ENCODE assay signal across 11 cellular contexts in genomic region chr2:148244593-148245292, GRCh38.
DNase-seq lines count a peak whose midpoint lies in the region; ATAC-seq and TF ChIP-seq lines count a peak whose summit lies in the region.
"Had no signal": no experiment of that assay in that cellular context is flagged by ENCODE, and none has a peak within 500 bp of the region (broad histone marks: within the 10 kb centered on the region; RNA-seq: fewer than 3 reads in every experiment).

No MANE protein-coding gene starts in this region.

- 11 to 15% methylated on average over 5 of the region's 5 CpGs for WGBS in GM23248 (ENCODE audit: low coverage in 1 of 2, low lambda C conversion rate in 2 of 2, missing lambda C conversion rate in 2 of 2), 2 experiments
- WGBS in smooth muscle cell (ENCODE audit: low lambda C conversion rate) = 53% methylated on average over 5 of the region's 5 CpGs

- no peaks in the 10 kb centered on the region for H3K9me2 ChIP-seq in GM23248 (ENCODE audit: insufficient read depth)

- H3K9me3 ChIP-seq in GM23248 (ENCODE audit: low read depth) (no peaks in the 10 kb centered on the region), smooth muscle cell (replicated peaks; ENCODE audit: low read depth) (no peaks in the 10 kb centered on the region)
- no peaks in the 10 kb centered on the region for H3K9me3 ChIP-seq in effector memory CD4-positive, alpha-beta T cell (ENCODE audit: control insufficient read depth, low read length)

- peaks cover 10% of the 10 kb centered on the region for H3K79me2 ChIP-seq in GM23248 (ENCODE audit: insufficient read depth)
- H3K79me2 ChIP-seq in smooth muscle cell (ENCODE audit: low read depth) = peaks cover 8% of the 10 kb centered on the region

- peak overlapping the region; percentile 10 for H3K9ac ChIP-seq in GM23248
- no peak overlapping the region for H3K9ac ChIP-seq in smooth muscle cell (ENCODE audit: low read depth)

- peaks cover 33% of the 10 kb centered on the region for H3K4me1 ChIP-seq in GM23248 (ENCODE audit: insufficient read depth)
- no peaks in the 10 kb centered on the region for H3K4me1 ChIP-seq in smooth muscle cell (ENCODE audit: low read depth)
- no peaks in the 10 kb centered on the region for H3K4me1 ChIP-seq in effector memory CD4-positive, alpha-beta T cell (ENCODE audit: control insufficient read depth, insufficient read depth, low read length, poor library complexity, severe bottlenecking)

- H3K27ac ChIP-seq in GM23248 (peak overlapping the region; percentile 64), smooth muscle cell (ENCODE audit: low read depth) (peak overlapping the region; percentile 20)
- no peak overlapping the region for H3K27ac ChIP-seq in effector memory CD4-positive, alpha-beta T cell (ENCODE audit: insufficient read depth, low read length, poor library complexity, severe bottlenecking)
- H3K27ac ChIP-seq: coronary artery had no signal

- H3K4me3 ChIP-seq in GM23248 (peak overlapping the region; percentile 7; the same call in 1 of the 2 replicates), fibroblast of the aortic adventitia (ENCODE audit: low read depth, low read length) (no peak overlapping the region), smooth muscle cell (no peak overlapping the region)
- no peak overlapping the region for H3K4me3 ChIP-seq in effector memory CD4-positive, alpha-beta T cell (ENCODE audit: insufficient read depth, low read depth, low read length, poor library complexity, severe bottlenecking)
- H3K4me3 ChIP-seq: coronary artery, K562 had no signal

- H3K4me2 ChIP-seq in GM23248 (ENCODE audit: unreplicated experiment) = peak overlapping the region; percentile 59
- peak overlapping the region; percentile 34 for H3K4me2 ChIP-seq in smooth muscle cell

- H3K36me3 ChIP-seq in GM23248 (ENCODE audit: low read depth) (no peaks in the 10 kb centered on the region), smooth muscle cell (ENCODE audit: low read depth) (no peaks in the 10 kb centered on the region)
- no peaks in the 10 kb centered on the region for H3K36me3 ChIP-seq in effector memory CD4-positive, alpha-beta T cell (ENCODE audit: control insufficient read depth, insufficient read depth, low read length)

- H2AFZ ChIP-seq in GM23248 (peak overlapping the region; percentile 14), smooth muscle cell (ENCODE audit: low read depth) (no peak overlapping the region)

- DNase-seq in GM23248 = peak; percentile 87
- DNase-seq in RPMI7951 (ENCODE audit: low read depth) = peak; percentile 28
- peak; percentile 85 for DNase-seq in fibroblast of the aortic adventitia (ENCODE audit: low read depth)
- DNase-seq in smooth muscle cell (lab: John Stamatoyannopoulos, UW; ENCODE audit: unreplicated experiment) = no peak
- no peak for DNase-seq in GM10266 (ENCODE audit: extremely low spot score)
- DNase-seq in effector memory CD4-positive, alpha-beta T cell = no peak
- DNase-seq: stimulated activated CD8-positive, alpha-beta memory T cell treated with anti-CD3 and anti-CD28 coated beads, Interleukin-4, amount 100 ng/mL, for 48 hours had no signal

- no peak for TF ChIP-seq CTCF in fibroblast of the aortic adventitia (IDR thresholded peaks at IDR 0.05; ENCODE audit: insufficient read depth, low read length)
- no peak for TF ChIP-seq CTCF in smooth muscle cell (IDR thresholded peaks at IDR 0.05; ENCODE audit: borderline replicate concordance, insufficient read depth, poor library complexity, severe bottlenecking)
- TF ChIP-seq CTCF in GM10266 (IDR thresholded peaks at IDR 0.05; ENCODE audit: control insufficient read depth, insufficient read depth, low read depth, missing control alignments) = no peak

- ATAC-seq in HG03025 (IDR thresholded peaks at IDR 0.05; ENCODE audit: low FRiP score, unreplicated experiment) = no peak
- no peak for ATAC-seq in HG02885 (IDR thresholded peaks at IDR 0.05; ENCODE audit: poor library complexity, unreplicated experiment)
- ATAC-seq: K562 had no signal

- in situ Hi-C loops in GM23248 (cut with MboI) = no loop called here

- H3F3A ChIP-seq in GM23248 (ENCODE audit: insufficient read depth) (peaks cover 17% of the 10 kb centered on the region; the same call in 1 of the 2 replicates), smooth muscle cell (ENCODE audit: low read depth) (no peaks in the 10 kb centered on the region)

- H4K20me1 ChIP-seq in GM23248 (ENCODE audit: insufficient read depth) (no peaks in the 10 kb centered on the region), smooth muscle cell (ENCODE audit: low read depth) (peaks cover 22% of the 10 kb centered on the region)

- H3K27me3 ChIP-seq in GM23248 (replicated peaks; ENCODE audit: insufficient read depth) (no peaks in the 10 kb centered on the region), smooth muscle cell (ENCODE audit: low read depth) (no peaks in the 10 kb centered on the region)
- no peaks in the 10 kb centered on the region for H3K27me3 ChIP-seq in effector memory CD4-positive, alpha-beta T cell (replicated peaks; ENCODE audit: control insufficient read depth, insufficient read depth, low read length, poor library complexity, severe bottlenecking)

Comparison
In these comparisons a context has a peak if more than half of its experiments do, and no peak if none do; other contexts are left out.
1. DNase-seq: peak in GM23248 (single experiment), RPMI7951 (single experiment) and fibroblast of the aortic adventitia (single experiment); none in smooth muscle cell (single experiment), GM10266 (single experiment) and effector memory CD4-positive, alpha-beta T cell (0 of 3).